In genomic region chr16:721765-722481, GRCh38 we compare ENCODE assay signal across 8 cellular contexts. TPM values are rescaled to one million over a fixed set of nuclear protein-coding genes. Genes with fewer than 3 reads are reported as not detected.
DNase-seq lines count a peak whose midpoint lies in the region; ATAC-seq, FAIRE-seq and TF ChIP-seq lines count a peak whose summit lies in the region.

No MANE protein-coding gene starts in this region.

- intact Hi-C loops in left ventricle myocardium inferior (cut with micrococcal nuclease) = no loop called here
- intact Hi-C loops in cardiac septum (cut with DNase I) = loop anchor here (2.0 kb wide), 1 partner anchor 19 kb away; the partner anchor contains the start of gene CIAO3
- intact Hi-C loops in GM12878 (cut with micrococcal nuclease; ENCODE audit: unreplicated experiment) = loop anchor here (2.0 kb wide), 2 partner anchors 19 to 37 kb away; partner anchors contain the start of genes CIAO3 and JMJD8
- intact Hi-C loops in aorta (cut with DNase I) = loop anchor here in 1 of 2 donors (2.0 kb wide), 1 partner anchor 19 kb away; the partner anchor contains the start of gene CIAO3

- H3K36me3 ChIP-seq in left ventricle myocardium inferior = no peaks in the 10 kb centered on the region
- H3K36me3 ChIP-seq in GM12878 (ENCODE audit: control insufficient read depth in 2 of 2, insufficient read depth in 2 of 2, low read length in 1 of 2) = no peaks in the 10 kb centered on the region
- no peaks in the 10 kb centered on the region for H3K36me3 ChIP-seq in aorta (ENCODE audit: control insufficient read depth in 1 of 2, insufficient read depth in 2 of 2, low read length in 1 of 2)

- H3K4me3 Mint-ChIP-seq in mesothelial cell of epicardium = peak overlapping the region; percentile 40

- peaks cover 10% of the 10 kb centered on the region for H3K27me3 ChIP-seq in left ventricle myocardium inferior (ENCODE audit: low read depth)
- no peaks in the 10 kb centered on the region for H3K27me3 ChIP-seq in GM12878 (replicated peaks in 1 of 2; ENCODE audit: control insufficient read depth in 2 of 2, insufficient read depth in 2 of 2, low read length in 1 of 2)
- H3K27me3 ChIP-seq in aorta (ENCODE audit: control insufficient read depth in 1 of 2, insufficient read depth in 2 of 2, low read length in 1 of 2) = no peaks in the 10 kb centered on the region

- in situ Hi-C loops in GM12878 (cut with MboI) = no loop called here

- peak overlapping the region; percentile 96 for H3K4me3 ChIP-seq in left ventricle myocardium inferior
- H3K4me3 ChIP-seq in GM12878 = peak overlapping the region; percentile 86; the same call in 1 of the 2 replicates
- no peak overlapping the region for H3K4me3 ChIP-seq in aorta (ENCODE audit: low read length in 2 of 2)

- DNase-seq in left ventricle myocardium inferior (no peak), cardiac septum (ENCODE audit: low spot score) (no peak), GM12878 (ENCODE audit: low read depth, low spot score) (no peak), mesothelial cell of epicardium (ENCODE audit: low spot score in 2 of 2, unreplicated experiment in 2 of 2) (no peak), dermis blood vessel endothelial cell (no peak), aorta (no peak)

- TF ChIP-seq EP300 in GM12878 (IDR thresholded peaks at IDR 0.05; ENCODE audit: borderline replicate concordance in 1 of 2, control insufficient read depth in 1 of 2, low read depth in 2 of 2, low read length in 2 of 2) = no peak

- no peaks in the 10 kb centered on the region for H3K36me3 Mint-ChIP-seq in mesothelial cell of epicardium

- no peak for FAIRE-seq in GM12878 (lab: Jason Lieb, UNC)

- H3K4me2 ChIP-seq in GM12878 (ENCODE audit: control insufficient read depth, insufficient read depth) = peak overlapping the region; percentile 69

- no TSS peak for BruUV-seq in GM12878 (replicated peaks; lab: Mats Ljungman, UMichigan)

- H3K9ac ChIP-seq in GM12878 (ENCODE audit: control insufficient read depth, insufficient read depth, low read length) = no peak overlapping the region

- CTCF ChIA-PET in GM12878 (lab: Yijun Ruan, JAX) = interaction anchor here (0.7 to 2.5 kb wide), 5 partner anchors 10 to 18 kb away, joined by 3 to 13 read pairs (median 4); no protein-coding TSS in a partner anchor

- peaks cover 19% of the 10 kb centered on the region for H3K27me3 Mint-ChIP-seq in mesothelial cell of epicardium (ENCODE audit: low read depth)

- no peak overlapping the region for H2AFZ ChIP-seq in GM12878 (ENCODE audit: control insufficient read depth, low read depth, low read length)

- no peak for TF ChIP-seq RAD21 in GM12878 (IDR thresholded peaks at IDR 0.05; ENCODE audit: insufficient read depth, low read depth, low read length)

- TF ChIP-seq CTCF in left ventricle myocardium inferior (IDR thresholded peaks at IDR 0.05; ENCODE audit: borderline replicate concordance) (no peak), GM12878 (IDR thresholded peaks at IDR 0.05 in 2 of 3, conservative IDR thresholded peaks at IDR 0.05 in 1 of 3; ENCODE audit: control insufficient read depth in 2 of 3, extremely low read depth in 1 of 3, insufficient read depth in 1 of 3, low read depth in 3 of 3, low read length in 3 of 3) (no peak), mesothelial cell of epicardium (IDR thresholded peaks at IDR 0.05; ENCODE audit: unreplicated experiment) (no peak)

- H3K79me2 ChIP-seq in GM12878 (ENCODE audit: control insufficient read depth, insufficient read depth, low read length) = no peaks in the 10 kb centered on the region; the same call in 1 of the 2 replicates

- no peak for ATAC-seq in GM12878
- ATAC-seq in aorta (ENCODE audit: low FRiP score) = no peak
- ATAC-seq in GM18868 (IDR thresholded peaks at IDR 0.05; ENCODE audit: unreplicated experiment) = no peak
- no peak for ATAC-seq in GM19328 (IDR thresholded peaks at IDR 0.05; ENCODE audit: unreplicated experiment)

- TF ChIP-seq POLR2A in GM12878 (IDR thresholded peaks at IDR 0.05; ENCODE audit: low read depth, low read length) = no peak

- RAD21 ChIA-PET in GM12878 (lab: Charles Lee; ENCODE audit: unreplicated experiment) = interaction anchor here (0.8 to 2.4 kb wide), 3 partner anchors 16 to 66 kb away, joined by 3 to 10 read pairs (median 10); partner anchors contain the start of genes CHTF18 and RPUSD1

- WGBS in GM12878 (ENCODE audit: insufficient coverage, insufficient replicate concordance, low lambda C conversion rate, missing lambda C conversion rate) = 65% methylated on average over 44 of the region's 47 CpGs
- 88 to 89% methylated on average over 46 to 47 of the region's 47 CpGs for WGBS in aorta, 2 donors

- SMC1A ChIA-PET in GM12878 (lab: Charles Lee; ENCODE audit: uncharacterized antibody, unreplicated experiment) = interaction anchor here (1.2 kb wide), 1 partner anchor 15 kb away, joined by 3 read pairs; no protein-coding TSS in a partner anchor

- peaks cover 10% of the 10 kb centered on the region for H3K4me1 Mint-ChIP-seq in mesothelial cell of epicardium

- H3K27ac Mint-ChIP-seq in mesothelial cell of epicardium = no peak overlapping the region

- H3K9me3 ChIP-seq in left ventricle myocardium inferior (replicated peaks) = no peaks in the 10 kb centered on the region
- no peaks in the 10 kb centered on the region for H3K9me3 ChIP-seq in GM12878 (replicated peaks; ENCODE audit: control insufficient read depth, insufficient read depth, low read length)
- no peaks in the 10 kb centered on the region for H3K9me3 ChIP-seq in aorta (ENCODE audit: control insufficient read depth, low read length)

- H3K4me1 ChIP-seq in left ventricle myocardium inferior (peaks cover 47% of the 10 kb centered on the region), GM12878 (ENCODE audit: control insufficient read depth, insufficient read depth, low read length) (peaks cover 20% of the 10 kb centered on the region), aorta (ENCODE audit: control insufficient read depth in 1 of 2, insufficient read depth in 2 of 2, low read length in 2 of 2) (no peaks in the 10 kb centered on the region)

- no peaks in the 10 kb centered on the region for H3K9me3 Mint-ChIP-seq in mesothelial cell of epicardium

- POLR2A ChIA-PET in GM12878 (lab: Charles Lee) = interaction anchor here (0.7 to 2.5 kb wide), 7 partner anchors 8 to 150 kb away, joined by 3 to 29 read pairs (median 6); partner anchors contain the start of genes CHTF18, CIAO3 and RPUSD1

- H4K20me1 ChIP-seq in GM12878 (ENCODE audit: control insufficient read depth, insufficient read depth) = no peaks in the 10 kb centered on the region

- H3K27ac ChIP-seq in left ventricle myocardium inferior (replicated peaks) = peak overlapping the region; percentile 97
- H3K27ac ChIP-seq in GM12878 (ENCODE audit: control insufficient read depth, insufficient read depth) = no peak overlapping the region
- H3K27ac ChIP-seq in aorta (ENCODE audit: low read depth in 1 of 2, low read length in 2 of 2) = no peak overlapping the region

RNA-seq across cellular contexts. Expression of gene ANTKMT, which starts 1.0 kb away (rescaled TPM):
- total RNA-seq in left ventricle myocardium inferior = 30.7 TPM
- 36.6 TPM for total RNA-seq in cardiac septum
- total RNA-seq in GM12878 (2013; cell fraction: nucleolus; rRNA removed) = 9.4 and 11.3 TPM in 2 replicates
- total RNA-seq in GM12878 (2014; rRNA removed) = 38.4 and 51.7 TPM in 2 replicates
- 7.1 and 9.3 TPM in 2 replicates for total RNA-seq in GM12878 (2014; rRNA removed; fragmentation: Illumina TruSeq; extraction: Trizol)
- 60.5 and 67.8 TPM in 2 replicates for total RNA-seq in GM12878 (2021)
- polyA plus RNA-seq in GM12878 (2011; ENCODE audit: low read depth) = 0.75 TPM
- 3.3 and 5.6 TPM in 2 replicates for polyA plus RNA-seq in GM12878 (2011; rRNA removed)
- polyA plus RNA-seq in GM12878 (2011; cell fraction: cytosol; rRNA removed) = 20.1 and 37.9 TPM in 2 replicates
- polyA plus RNA-seq in GM12878 (2011; cell fraction: nucleus; rRNA removed) = 37.1 and 61.4 TPM in 2 replicates
- 10.8 and 14.9 TPM in 2 replicates for polyA plus RNA-seq in GM12878 (2012)
- 0.62 TPM in 1 of 2 replicates, not detected in the other for polyA plus RNA-seq in GM12878 (2014; fragmentation: Illumina TruSeq; extraction: Trizol)
- polyA plus RNA-seq in GM12878 (2014; fragmentation: Nextera tagmentation; extraction: Ambion mirVana) = 1 to 10 TPM in 1 of 2 experiments, under 1 TPM in 1; 0.58 to 3.1 TPM
- 39.2 and 42.3 TPM in 2 replicates for polyA plus RNA-seq in GM12878 (2014; rRNA removed)
- 10 to 100 TPM; 44.5 to 54.8 TPM for polyA plus RNA-seq in GM12878 (2016; fragmentation: Nextera tagmentation; extraction: Ambion mirVana)
- polyA minus RNA-seq in GM12878 (2011; rRNA and poly(A)+ RNA removed) = 0.73 and 2.0 TPM in 2 replicates
- 7.2 and 7.3 TPM in 2 replicates for polyA minus RNA-seq in GM12878 (2011; cell fraction: cytosol; rRNA and poly(A)+ RNA removed)
- polyA minus RNA-seq in GM12878 (2011; cell fraction: nucleus; rRNA and poly(A)+ RNA removed) = 14.4 and 28.4 TPM in 2 replicates
- 26.2 to 33.8 TPM (median 27.5 TPM) in 3 replicates for total RNA-seq in mesothelial cell of epicardium
- total RNA-seq in dermis blood vessel endothelial cell = 25.5 and 47.5 TPM in 2 replicates
- 10 to 100 TPM; 18.6 to 25.7 TPM for total RNA-seq in aorta
- polyA plus RNA-seq in aorta = 10 to 100 TPM; 13.1 to 33.0 TPM

RNA-seq across cellular contexts. Expression of gene CCDC78, which starts 4.3 kb away (rescaled TPM):
- total RNA-seq in left ventricle myocardium inferior (0.49 TPM), cardiac septum (0.16 TPM), GM12878 (2014; rRNA removed) (12.2 and 16.2 TPM in 2 replicates), GM12878 (2014; rRNA removed; fragmentation: Illumina TruSeq; extraction: Trizol) (3.0 and 4.7 TPM in 2 replicates), GM12878 (2021) (16.2 and 18.7 TPM in 2 replicates), mesothelial cell of epicardium (2.5 to 3.2 TPM (median 2.7 TPM) in 3 replicates), dermis blood vessel endothelial cell (0.34 and 0.65 TPM in 2 replicates), aorta (1 to 10 TPM in 1 of 2 donors, under 1 TPM in 1; 0.39 to 1.7 TPM)
- 22.0 and 22.6 TPM in 2 replicates for total RNA-seq in GM12878 (2013; cell fraction: nucleolus; rRNA removed)
- polyA plus RNA-seq in GM12878 (2011; ENCODE audit: low read depth) = 1.5 TPM
- polyA plus RNA-seq in GM12878 (2011; rRNA removed) (3.2 and 7.2 TPM in 2 replicates), GM12878 (2014; fragmentation: Illumina TruSeq; extraction: Trizol) (1.1 and 2.5 TPM in 2 replicates), GM12878 (2014; fragmentation: Nextera tagmentation; extraction: Ambion mirVana) (under 1 TPM; 0.10 to 0.97 TPM), GM12878 (2014; rRNA removed) (26.2 and 32.6 TPM in 2 replicates), GM12878 (2016; fragmentation: Nextera tagmentation; extraction: Ambion mirVana) (1 to 10 TPM; 3.1 to 6.1 TPM), aorta (under 1 TPM in 1 of 2 donors, not detected in 1; 0.97 TPM)
- polyA plus RNA-seq in GM12878 (2011; cell fraction: cytosol; rRNA removed) = 6.3 and 14.9 TPM in 2 replicates
- 244 and 248 TPM in 2 replicates for polyA plus RNA-seq in GM12878 (2011; cell fraction: nucleus; rRNA removed)
- polyA plus RNA-seq in GM12878 (2012) = 7.9 and 9.8 TPM in 2 replicates
- 2.3 and 5.2 TPM in 2 replicates for polyA minus RNA-seq in GM12878 (2011; rRNA and poly(A)+ RNA removed)
- 0.52 and 2.0 TPM in 2 replicates for polyA minus RNA-seq in GM12878 (2011; cell fraction: cytosol; rRNA and poly(A)+ RNA removed)
- polyA minus RNA-seq in GM12878 (2011; cell fraction: nucleus; rRNA and poly(A)+ RNA removed) = 17.3 and 25.4 TPM in 2 replicates

RNA-seq across cellular contexts. Expression of gene HAGHL, which starts 5.0 kb away (rescaled TPM):
- 12.0 TPM for total RNA-seq in left ventricle myocardium inferior
- total RNA-seq in cardiac septum = 10.9 TPM
- 32.8 and 34.9 TPM in 2 replicates for total RNA-seq in GM12878 (2013; cell fraction: nucleolus; rRNA removed)
- total RNA-seq in GM12878 (2014; rRNA removed) = 27.5 and 30.2 TPM in 2 replicates
- 8.5 and 9.5 TPM in 2 replicates for total RNA-seq in GM12878 (2014; rRNA removed; fragmentation: Illumina TruSeq; extraction: Trizol)
- 44.5 and 48.2 TPM in 2 replicates for total RNA-seq in GM12878 (2021)
- polyA plus RNA-seq in GM12878 (2011; ENCODE audit: low read depth) = 2.6 TPM
- 5.9 and 14.0 TPM in 2 replicates for polyA plus RNA-seq in GM12878 (2011; rRNA removed)
- 31.6 and 70.5 TPM in 2 replicates for polyA plus RNA-seq in GM12878 (2011; cell fraction: cytosol; rRNA removed)
- polyA plus RNA-seq in GM12878 (2011; cell fraction: nucleus; rRNA removed) = 267 and 349 TPM in 2 replicates
- 13.8 and 18.3 TPM in 2 replicates for polyA plus RNA-seq in GM12878 (2012)
- 0.41 and 1.9 TPM in 2 replicates for polyA plus RNA-seq in GM12878 (2014; fragmentation: Illumina TruSeq; extraction: Trizol)
- under 1 TPM; 0.23 to 0.68 TPM for polyA plus RNA-seq in GM12878 (2014; fragmentation: Nextera tagmentation; extraction: Ambion mirVana)
- polyA plus RNA-seq in GM12878 (2014; rRNA removed) = 44.6 and 46.2 TPM in 2 replicates
- polyA plus RNA-seq in GM12878 (2016; fragmentation: Nextera tagmentation; extraction: Ambion mirVana) = 10 to 100 TPM; 18.8 to 23.5 TPM
- polyA minus RNA-seq in GM12878 (2011; rRNA and poly(A)+ RNA removed) = 3.9 and 5.0 TPM in 2 replicates
- 9.0 and 10.6 TPM in 2 replicates for polyA minus RNA-seq in GM12878 (2011; cell fraction: cytosol; rRNA and poly(A)+ RNA removed)
- polyA minus RNA-seq in GM12878 (2011; cell fraction: nucleus; rRNA and poly(A)+ RNA removed) = 20.1 and 26.0 TPM in 2 replicates
- 6.4 to 8.6 TPM (median 7.4 TPM) in 3 replicates for total RNA-seq in mesothelial cell of epicardium
- 5.1 and 6.3 TPM in 2 replicates for total RNA-seq in dermis blood vessel endothelial cell
- total RNA-seq in aorta = 1 to 10 TPM; 2.4 to 3.8 TPM
- 10 to 100 TPM in 1 of 2 donors, 1 to 10 TPM in 1; 2.8 to 22.5 TPM for polyA plus RNA-seq in aorta

RNA-seq across cellular contexts. Expression of gene METRN, which starts 7.0 kb away (rescaled TPM):
- total RNA-seq in left ventricle myocardium inferior (62.5 TPM), cardiac septum (73.3 TPM), GM12878 (2014; rRNA removed) (12.8 and 14.3 TPM in 2 replicates), GM12878 (2014; rRNA removed; fragmentation: Illumina TruSeq; extraction: Trizol) (0.72 and 1.2 TPM in 2 replicates), GM12878 (2021) (6.2 and 8.9 TPM in 2 replicates), mesothelial cell of epicardium (12.8 to 15.3 TPM (median 15.1 TPM) in 3 replicates), dermis blood vessel endothelial cell (34.9 and 41.7 TPM in 2 replicates), aorta (10 to 100 TPM; 22.7 to 26.6 TPM)
- 2.3 and 2.5 TPM in 2 replicates for total RNA-seq in GM12878 (2013; cell fraction: nucleolus; rRNA removed)
- 0.34 TPM for polyA plus RNA-seq in GM12878 (2011; ENCODE audit: low read depth)
- polyA plus RNA-seq in GM12878 (2011; rRNA removed) (1.3 and 5.9 TPM in 2 replicates), GM12878 (2014; fragmentation: Illumina TruSeq; extraction: Trizol) (0.05 and 0.15 TPM in 2 replicates), GM12878 (2014; fragmentation: Nextera tagmentation; extraction: Ambion mirVana) (under 1 TPM in 1 of 2 experiments, not detected in 1; 0.11 TPM), GM12878 (2014; rRNA removed) (9.4 and 11.0 TPM in 2 replicates), GM12878 (2016; fragmentation: Nextera tagmentation; extraction: Ambion mirVana) (1 to 10 TPM in 1 of 2 experiments, under 1 TPM in 1; 0.53 to 1.1 TPM), aorta (10 to 100 TPM; 26.7 to 61.3 TPM)
- polyA plus RNA-seq in GM12878 (2011; cell fraction: cytosol; rRNA removed) = 6.4 and 20.6 TPM in 2 replicates
- 10.9 and 15.0 TPM in 2 replicates for polyA plus RNA-seq in GM12878 (2011; cell fraction: nucleus; rRNA removed)
- 2.3 and 4.5 TPM in 2 replicates for polyA plus RNA-seq in GM12878 (2012)
- polyA minus RNA-seq in GM12878 (2011; rRNA and poly(A)+ RNA removed) = 1.6 and 2.0 TPM in 2 replicates
- 2.3 and 5.7 TPM in 2 replicates for polyA minus RNA-seq in GM12878 (2011; cell fraction: cytosol; rRNA and poly(A)+ RNA removed)
- 2.2 and 3.7 TPM in 2 replicates for polyA minus RNA-seq in GM12878 (2011; cell fraction: nucleus; rRNA and poly(A)+ RNA removed)

RNA-seq across cellular contexts. Expression of gene FBXL16, which starts 16.3 kb away (rescaled TPM):
- total RNA-seq in left ventricle myocardium inferior (0.08 TPM), cardiac septum (1.5 TPM), GM12878 (2014; rRNA removed) (0.23 and 0.44 TPM in 2 replicates), GM12878 (2014; rRNA removed; fragmentation: Illumina TruSeq; extraction: Trizol) (0.13 and 0.14 TPM in 2 replicates), GM12878 (2021) (1.4 and 2.3 TPM in 2 replicates), mesothelial cell of epicardium (0.18 to 0.85 TPM (median 0.23 TPM) in 3 replicates), dermis blood vessel endothelial cell (0.05 TPM in 1 of 2 replicates, not detected in the other), aorta (under 1 TPM; 0.16 to 0.18 TPM)
- total RNA-seq in GM12878 (2013; cell fraction: nucleolus; rRNA removed) = 2.9 and 3.4 TPM in 2 replicates
- 0.42 TPM for polyA plus RNA-seq in GM12878 (2011; ENCODE audit: low read depth)
- polyA plus RNA-seq in GM12878 (2011; rRNA removed) (0.42 and 0.53 TPM in 2 replicates), GM12878 (2014; fragmentation: Illumina TruSeq; extraction: Trizol) (0.08 and 0.25 TPM in 2 replicates), GM12878 (2014; fragmentation: Nextera tagmentation; extraction: Ambion mirVana) (under 1 TPM; 0.13 to 0.19 TPM), GM12878 (2014; rRNA removed) (0.86 and 1.2 TPM in 2 replicates), GM12878 (2016; fragmentation: Nextera tagmentation; extraction: Ambion mirVana) (under 1 TPM; 0.13 to 0.54 TPM), aorta (not detected)
- polyA plus RNA-seq in GM12878 (2011; cell fraction: cytosol; rRNA removed) = 1.0 and 1.4 TPM in 2 replicates
- polyA plus RNA-seq in GM12878 (2011; cell fraction: nucleus; rRNA removed) = 3.7 and 4.2 TPM in 2 replicates
- polyA plus RNA-seq in GM12878 (2012) = 1.2 and 1.8 TPM in 2 replicates
- polyA minus RNA-seq in GM12878 (2011; rRNA and poly(A)+ RNA removed) = 0.29 and 0.62 TPM in 2 replicates
- 1.6 and 2.3 TPM in 2 replicates for polyA minus RNA-seq in GM12878 (2011; cell fraction: cytosol; rRNA and poly(A)+ RNA removed)
- polyA minus RNA-seq in GM12878 (2011; cell fraction: nucleus; rRNA and poly(A)+ RNA removed) = 0.85 and 0.96 TPM in 2 replicates

Comparison
In these comparisons a context has a peak if more than half of its experiments do, and no peak if none do; other contexts are left out.
1. H3K4me3 ChIP-seq: peak in left ventricle myocardium inferior (single experiment) and GM12878 (single experiment); none in aorta (0 of 2).